ENCODE assay signal across 24 cellular contexts in genomic region chr20:42889517-42889916, GRCh38.
"Had no signal": no experiment of that assay in that cellular context is flagged by ENCODE, and none has a peak within 500 bp of the region (broad histone marks: within the 10 kb centered on the region; RNA-seq: fewer than 3 reads in every experiment).

No MANE protein-coding gene starts in this region.

- H3K4me3 Mint-ChIP-seq: dendritic cell treated with granulocyte-macrophage colony-stimulating factor and Interleukin-4, amounts not matched to agents 40 ng/mL and 50 ng/mL, for 4 days; effector memory CD8-positive, alpha-beta T cell; endodermal cell had no signal

- DNase-seq: colonic mucosa; cortex of kidney; dermis blood vessel endothelial cell; dorsolateral prefrontal cortex; effector CD4-positive, alpha-beta T cell; effector CD8-positive, alpha-beta T cell; effector memory CD4-positive, alpha-beta T cell; effector memory CD8-positive, alpha-beta T cell; endodermal cell; erythroblast; esophagus squamous epithelium; foreskin fibroblast; foreskin keratinocyte; foreskin melanocyte; gastrocnemius medialis; glutamatergic neuron; head of caudate nucleus; heart left ventricle; heart right ventricle had no signal

- H3K4me1 Mint-ChIP-seq: endodermal cell had no signal

- H3K9me3 ChIP-seq: colonic mucosa, esophagus muscularis mucosa, esophagus squamous epithelium, gastrocnemius medialis, gastroesophageal sphincter, heart left ventricle had no signal

- H3K27ac ChIP-seq: colonic mucosa, coronary artery, dorsolateral prefrontal cortex, epithelial cell of prostate, esophagus muscularis mucosa, esophagus squamous epithelium, foreskin keratinocyte, gastrocnemius medialis, gastroesophageal sphincter, heart left ventricle, heart right ventricle had no signal

- H3K27me3 ChIP-seq: colonic mucosa, dorsolateral prefrontal cortex, esophagus muscularis mucosa, esophagus squamous epithelium, foreskin keratinocyte, gastrocnemius medialis, gastroesophageal sphincter, heart left ventricle, heart right ventricle had no signal

- H3K4me3 ChIP-seq: colonic mucosa, coronary artery, dorsolateral prefrontal cortex, esophagus muscularis mucosa, esophagus squamous epithelium, gastrocnemius medialis, gastroesophageal sphincter, heart left ventricle, heart right ventricle had no signal

- H3K27ac Mint-ChIP-seq: dendritic cell treated with granulocyte-macrophage colony-stimulating factor and Interleukin-4, amounts not matched to agents 40 ng/mL and 50 ng/mL, for 4 days; effector memory CD8-positive, alpha-beta T cell; endodermal cell had no signal

- H3K36me3 ChIP-seq: colonic mucosa, esophagus muscularis mucosa, esophagus squamous epithelium, gastrocnemius medialis, gastroesophageal sphincter, heart left ventricle, heart right ventricle had no signal

- H3K4me1 ChIP-seq: colonic mucosa, esophagus squamous epithelium, foreskin keratinocyte, gastrocnemius medialis, gastroesophageal sphincter had no signal

- H3K27me3 Mint-ChIP-seq: dendritic cell treated with granulocyte-macrophage colony-stimulating factor and Interleukin-4, amounts not matched to agents 40 ng/mL and 50 ng/mL, for 4 days; effector memory CD8-positive, alpha-beta T cell had no signal
